Comparison of ENCODE assay signal across 8 cellular contexts in genomic region chr22:23128269-23129108, GRCh38. TPM values are rescaled to one million over a fixed set of nuclear protein-coding genes. Genes with fewer than 3 reads are reported as not detected.
DNase-seq lines count a peak whose midpoint lies in the region; ATAC-seq, FAIRE-seq and TF ChIP-seq lines count a peak whose summit lies in the region.

No MANE protein-coding gene starts in this region.

- no peaks in the 10 kb centered on the region for H3K36me3 ChIP-seq in endothelial cell of umbilical vein (ENCODE audit: control insufficient read depth in 2 of 2, extremely low read depth in 1 of 2, insufficient read depth in 2 of 2, low read length in 2 of 2)

- H4K20me1 ChIP-seq in endothelial cell of umbilical vein (replicated peaks; ENCODE audit: control insufficient read depth, extremely low read depth, insufficient read depth, low read length): no peaks in the 10 kb centered on the region

- peak; percentile 90 for FAIRE-seq in GM19239 (lab: Jason Lieb, UNC)
- peak; percentile 91 for FAIRE-seq in endothelial cell of umbilical vein (lab: Jason Lieb, UNC)

- no peak overlapping the region for H3K4me2 ChIP-seq in endothelial cell of umbilical vein (ENCODE audit: insufficient read depth, low read length)

- H3K79me2 ChIP-seq in endothelial cell of umbilical vein (ENCODE audit: control insufficient read depth, insufficient read depth, low read length): no peaks in the 10 kb centered on the region

- H3K9me3 ChIP-seq in endothelial cell of umbilical vein (replicated peaks; ENCODE audit: control insufficient read depth, insufficient read depth, low read length): no peaks in the 10 kb centered on the region

- BruUV-seq in endothelial cell of umbilical vein (replicated peaks; lab: Mats Ljungman, UMichigan): no TSS peak

- dilution Hi-C loops in endothelial cell of umbilical vein (cut with MboI; ENCODE audit: extremely low pct_ligation_motif_present, low sequenced_read_pairs): no loop called here

- H3K4me3 ChIP-seq in AG04449 (ENCODE audit: low read depth, low read length): no peak overlapping the region
- no peak overlapping the region for H3K4me3 ChIP-seq in endothelial cell of umbilical vein (replicated peaks in 1 of 3; ENCODE audit: insufficient read depth in 1 of 3, low read depth in 1 of 3, low read length in 3 of 3)

- ATAC-seq in GM21390 (IDR thresholded peaks at IDR 0.05; ENCODE audit: unreplicated experiment): no peak

- H3K9ac ChIP-seq in endothelial cell of umbilical vein (replicated peaks; ENCODE audit: extremely low read depth, insufficient read depth, low read length): no peak overlapping the region

- TF ChIP-seq POLR2A in endothelial cell of umbilical vein (IDR thresholded peaks at IDR 0.05; ENCODE audit: low read depth, low read length): no peak

- CTCF ChIA-PET in AG04449 (lab: Yijun Ruan, JAX) (interaction anchor here (0.6 to 27.3 kb wide), 26 partner anchors 9 to 341 kb away, joined by 3 to 800 read pairs (median 4); partner anchors contain the start of genes RAB36 and RSPH14), endothelial cell of umbilical vein (lab: Charles Lee) (interaction anchor here (0.6 to 15.6 kb wide), 20 partner anchors 8 to 375 kb away, joined by 3 to 401 read pairs (median 4); partner anchors contain the start of genes GNAZ and RSPH14)

- TF ChIP-seq CTCF in AG04449 (IDR thresholded peaks at IDR 0.05; ENCODE audit: insufficient read depth, low read length, missing control alignments) (peak; percentile 79), endothelial cell of umbilical vein (IDR thresholded peaks at IDR 0.05; ENCODE audit: extremely low read depth in 1 of 2, insufficient read depth in 1 of 2, low read depth in 1 of 2, low read length in 2 of 2) (peak; percentile 70 to 76)

- no peaks in the 10 kb centered on the region for H3K4me1 ChIP-seq in endothelial cell of umbilical vein (ENCODE audit: control insufficient read depth, extremely low read depth, insufficient read depth, low read length)

- no peaks in the 10 kb centered on the region for H3K9me1 ChIP-seq in endothelial cell of umbilical vein (replicated peaks; ENCODE audit: control insufficient read depth, extremely low read depth, insufficient read depth, low read length)

- H3K27ac ChIP-seq in endothelial cell of umbilical vein (ENCODE audit: insufficient read depth, low read depth, low read length): no peak overlapping the region

- DNase-seq in AG04449 (ENCODE audit: low read depth, low spot score) (no peak), GM19239 (ENCODE audit: insufficient read length, low spot score) (peak; percentile 64), NCI-H82 treated with DMSO at 0.1 percent for 48 hours (lab: John Stamatoyannopoulos, UW; ENCODE audit: unreplicated experiment) (peak; percentile 65), endothelial cell of umbilical vein (ENCODE audit: low read depth, low spot score) (peak; percentile 64), myocyte (ENCODE audit: low read depth) (peak; percentile 91)
- peak; percentile 42 for DNase-seq in activated CD8-positive, alpha-beta memory T cell treated with anti-CD3 and anti-CD28 coated beads, Interleukin-2, amount 50 U/mL, for 1 hour (ENCODE audit: extremely low read depth)
- DNase-seq in stimulated activated CD8-positive, alpha-beta memory T cell treated with anti-CD3 and anti-CD28 coated beads, Interleukin-4, amount 100 ng/mL, for 4 hours (ENCODE audit: low read depth in 2 of 2, low spot score in 1 of 2): peak; percentile 52 to 62

- no peak overlapping the region for H2AFZ ChIP-seq in endothelial cell of umbilical vein (ENCODE audit: low read depth, low read length)

- POLR2A ChIA-PET in AG04449 (lab: Yijun Ruan, JAX): no interaction called here
- POLR2A ChIA-PET in endothelial cell of umbilical vein (lab: Charles Lee): no interaction called here

- peaks cover 3 to 4% of the 10 kb centered on the region in 2 experiments for H3K27me3 ChIP-seq in endothelial cell of umbilical vein (ENCODE audit: control insufficient read depth in 2 of 2, insufficient read depth in 2 of 2, low read length in 2 of 2)

- intact Hi-C loops in endothelial cell of umbilical vein (cut with micrococcal nuclease): loop anchor here (1.0 kb wide), 2 partner anchors 169 to 280 kb away; no protein-coding TSS in a partner anchor

TF ChIP-seq in endothelial cell of umbilical vein, 7 proteins besides CTCF, POLR2A, EP300 and RAD21:
- TF ChIP-seq POLR2AphosphoS5 (IDR thresholded peaks at IDR 0.05; ENCODE audit: insufficient read depth, low read depth, low read length): no peak
- no peak for TF ChIP-seq GATA2 (IDR thresholded peaks at IDR 0.05; ENCODE audit: insufficient read depth, insufficient read length, low read depth, low read length)
- no peak for TF ChIP-seq MAX (IDR thresholded peaks at IDR 0.05; ENCODE audit: insufficient read depth, insufficient read length)

RNA-seq across cellular contexts. Expression of gene RSPH14, which starts 13.3 kb away (rescaled TPM):
- total RNA-seq in endothelial cell of umbilical vein (not detected in 2 replicates), myocyte (not detected in 2 replicates)
- 0.25 TPM in 1 of 2 replicates, not detected in the other for polyA plus RNA-seq in endothelial cell of umbilical vein
- 0.20 TPM in 1 of 2 replicates, not detected in the other for polyA plus RNA-seq in endothelial cell of umbilical vein (2011; cell fraction: cytosol; rRNA removed)
- not detected in 2 replicates for polyA plus RNA-seq in endothelial cell of umbilical vein (2011; cell fraction: nucleus; rRNA removed)
- not detected in 2 replicates for polyA plus RNA-seq in endothelial cell of umbilical vein (2012)
- polyA minus RNA-seq in endothelial cell of umbilical vein: not detected in 2 replicates
- polyA minus RNA-seq in endothelial cell of umbilical vein (2011; cell fraction: cytosol; rRNA and poly(A)+ RNA removed): not detected
- polyA minus RNA-seq in endothelial cell of umbilical vein (2011; cell fraction: nucleus; rRNA and poly(A)+ RNA removed): not detected in 2 replicates
- 0.05 TPM for polyA plus RNA-seq in myocyte (2012)

RNA-seq across cellular contexts. Expression of gene RAB36, which starts 16.8 kb away (rescaled TPM):
- 2.6 and 2.7 TPM in 2 replicates for total RNA-seq in endothelial cell of umbilical vein
- 3.1 and 3.3 TPM in 2 replicates for polyA plus RNA-seq in endothelial cell of umbilical vein
- polyA plus RNA-seq in endothelial cell of umbilical vein (2011; cell fraction: cytosol; rRNA removed): 2.0 and 2.2 TPM in 2 replicates
- 2.6 and 3.4 TPM in 2 replicates for polyA plus RNA-seq in endothelial cell of umbilical vein (2011; cell fraction: nucleus; rRNA removed)
- 1.7 and 2.2 TPM in 2 replicates for polyA plus RNA-seq in endothelial cell of umbilical vein (2012)
- polyA minus RNA-seq in endothelial cell of umbilical vein: 2.3 and 4.9 TPM in 2 replicates
- not detected for polyA minus RNA-seq in endothelial cell of umbilical vein (2011; cell fraction: cytosol; rRNA and poly(A)+ RNA removed)
- polyA minus RNA-seq in endothelial cell of umbilical vein (2011; cell fraction: nucleus; rRNA and poly(A)+ RNA removed): 0.96 and 2.6 TPM in 2 replicates
- total RNA-seq in myocyte: 0.08 and 0.21 TPM in 2 replicates
- polyA plus RNA-seq in myocyte (2012): 0.15 TPM

RNA-seq across cellular contexts. Expression of gene BCR, which starts 51.8 kb away (rescaled TPM):
- total RNA-seq in endothelial cell of umbilical vein: 129 and 131 TPM in 2 replicates
- 105 and 141 TPM in 2 replicates for polyA plus RNA-seq in endothelial cell of umbilical vein
- polyA plus RNA-seq in endothelial cell of umbilical vein (2011; cell fraction: cytosol; rRNA removed): 167 and 188 TPM in 2 replicates
- polyA plus RNA-seq in endothelial cell of umbilical vein (2011; cell fraction: nucleus; rRNA removed): 209 and 215 TPM in 2 replicates
- 113 and 163 TPM in 2 replicates for polyA plus RNA-seq in endothelial cell of umbilical vein (2012)
- polyA minus RNA-seq in endothelial cell of umbilical vein: 216 and 282 TPM in 2 replicates
- polyA minus RNA-seq in endothelial cell of umbilical vein (2011; cell fraction: cytosol; rRNA and poly(A)+ RNA removed): 26.9 TPM
- 113 and 114 TPM in 2 replicates for polyA minus RNA-seq in endothelial cell of umbilical vein (2011; cell fraction: nucleus; rRNA and poly(A)+ RNA removed)
- 18.1 and 42.0 TPM in 2 replicates for total RNA-seq in myocyte
- polyA plus RNA-seq in myocyte (2012): 63.9 TPM

RNA-seq across cellular contexts. Expression of gene GNAZ, which starts 58.2 kb away (rescaled TPM):
- 0.86 and 1.8 TPM in 2 replicates for total RNA-seq in endothelial cell of umbilical vein
- 0.44 and 0.45 TPM in 2 replicates for polyA plus RNA-seq in endothelial cell of umbilical vein
- 0.47 and 0.61 TPM in 2 replicates for polyA plus RNA-seq in endothelial cell of umbilical vein (2011; cell fraction: cytosol; rRNA removed)
- polyA plus RNA-seq in endothelial cell of umbilical vein (2011; cell fraction: nucleus; rRNA removed): 0.86 and 1.3 TPM in 2 replicates
- polyA plus RNA-seq in endothelial cell of umbilical vein (2012): 1.3 and 3.2 TPM in 2 replicates
- 0.34 and 0.66 TPM in 2 replicates for polyA minus RNA-seq in endothelial cell of umbilical vein
- 7.6 TPM for polyA minus RNA-seq in endothelial cell of umbilical vein (2011; cell fraction: cytosol; rRNA and poly(A)+ RNA removed)
- polyA minus RNA-seq in endothelial cell of umbilical vein (2011; cell fraction: nucleus; rRNA and poly(A)+ RNA removed): 0.24 and 0.43 TPM in 2 replicates
- 9.1 and 11.2 TPM in 2 replicates for total RNA-seq in myocyte
- 4.7 TPM for polyA plus RNA-seq in myocyte (2012)
